In genomic region chr3:66386925-66387650, GRCh38 we compare ENCODE assay signal across 9 cellular contexts.
A peak's percentile ranks its signal among the peaks of the same experiment; 100 is the strongest.
DNase-seq lines count a peak whose midpoint lies in the region; ATAC-seq and TF ChIP-seq lines count a peak whose summit lies in the region.
"Had no signal": no experiment of that assay in that cellular context is flagged by ENCODE, and none has a peak within 500 bp of the region (broad histone marks: within the 10 kb centered on the region; RNA-seq: fewer than 3 reads in every experiment).

No MANE protein-coding gene starts in this region.

- no peak overlapping the region; the same call in 1 of the 2 replicates for H4K5ac ChIP-seq in IMR-90 (ENCODE audit: low read depth, low read length)

- DNase-seq in IMR-90 = peak; percentile 53
- DNase-seq in naive B cell = peak; percentile 60
- no peak for DNase-seq in mammary epithelial cell
- DNase-seq in posterior vena cava (ENCODE audit: low spot score) = no peak
- DNase-seq in NCI-H1417 (lab: John Stamatoyannopoulos, UW) = no peak
- no peak for DNase-seq in left ventricle myocardium inferior
- DNase-seq: activated CD8-positive, alpha-beta T cell treated with anti-CD3 and anti-CD28 coated beads, Interleukin-2, amount 10 ng/mL, durations not matched to agents 7 days and 5 days had no signal

- H3K27ac Mint-ChIP-seq in naive B cell = peak overlapping the region; percentile 86 to 98 (median 95)

- H3K9ac ChIP-seq in IMR-90 (ENCODE audit: low read depth, low read length) = no peak overlapping the region
- H3K9ac ChIP-seq in mammary epithelial cell (ENCODE audit: insufficient read depth, low read length) = no peak overlapping the region

- no peak for TF ChIP-seq POLR2A in IMR-90 (IDR thresholded peaks at IDR 0.05; ENCODE audit: low read depth, low read length)

- H4K20me1 ChIP-seq in IMR-90 (ENCODE audit: insufficient read depth, low read length) (peaks cover 6% of the 10 kb centered on the region; the same call in 1 of the 2 replicates), mammary epithelial cell (ENCODE audit: insufficient read depth, low read length) (no peaks in the 10 kb centered on the region)

- TF ChIP-seq RAD21 in IMR-90 (IDR thresholded peaks at IDR 0.05; ENCODE audit: low read length) = no peak

- ATAC-seq in GM18520 (IDR thresholded peaks at IDR 0.05; ENCODE audit: unreplicated experiment) (peak; percentile 53), GM21825 (IDR thresholded peaks at IDR 0.05; ENCODE audit: unreplicated experiment) (peak; percentile 46), IMR-90 (ENCODE audit: low read depth) (peak; percentile 88), naive B cell (ENCODE audit: low read depth in 2 of 2) (peak; percentile 74 to 78)
- ATAC-seq: activated CD8-positive, alpha-beta T cell treated with anti-CD3 and anti-CD28 coated beads, Interleukin-2, amount 10 ng/mL, durations not matched to agents 7 days and 5 days had no signal

- no peaks in the 10 kb centered on the region for H3K27me3 Mint-ChIP-seq in naive B cell

- H3K79me1 ChIP-seq in IMR-90 (ENCODE audit: low read depth in 1 of 2, low read length in 2 of 2) = peaks cover 0 to 15% of the 10 kb centered on the region in 2 experiments; a peak in 2 of 4 replicates

- no peak overlapping the region for H3K56ac ChIP-seq in IMR-90 (ENCODE audit: extremely low read depth, insufficient read depth, low read length)

- H3K9me3 ChIP-seq in IMR-90 (ENCODE audit: control insufficient read depth, insufficient read depth, low read length) = peaks cover 3% of the 10 kb centered on the region; the same call in 1 of the 2 replicates
- no peaks in the 10 kb centered on the region for H3K9me3 ChIP-seq in mammary epithelial cell (replicated peaks; ENCODE audit: insufficient read depth, low read length)
- H3K9me3 ChIP-seq in left ventricle myocardium inferior (replicated peaks) = no peaks in the 10 kb centered on the region

- H2AK5ac ChIP-seq in IMR-90 (ENCODE audit: low read depth, low read length) = peak overlapping the region; percentile 5; the same call in 1 of the 2 replicates

- H3K27me3 ChIP-seq in IMR-90 (ENCODE audit: control insufficient read depth, insufficient read depth, low read length) = no peaks in the 10 kb centered on the region
- no peaks in the 10 kb centered on the region for H3K27me3 ChIP-seq in mammary epithelial cell (ENCODE audit: insufficient read depth, low read length)
- H3K27me3 ChIP-seq in left ventricle myocardium inferior (ENCODE audit: low read depth) = no peaks in the 10 kb centered on the region

- peaks cover 45 to 61% (median 46%) of the 10 kb centered on the region in 3 donors for H3K4me1 Mint-ChIP-seq in naive B cell

- H3K4me2 ChIP-seq in IMR-90 (ENCODE audit: low read depth, low read length) = 0 out of 2 replicates have a peak overlapping the region, but pooled peaks have one; percentile 7
- H3K4me2 ChIP-seq in mammary epithelial cell (ENCODE audit: insufficient read depth, low read depth, low read length) = no peak overlapping the region

- H3K18ac ChIP-seq in IMR-90 (ENCODE audit: low read depth, low read length) = peak overlapping the region; percentile 23

- H3K9me3 Mint-ChIP-seq in naive B cell = peaks cover 0 to 6% (median 1%) of the 10 kb centered on the region in 7 donors

- no peak overlapping the region for H2AK9ac ChIP-seq in IMR-90 (replicated peaks; ENCODE audit: low read depth, low read length, poor library complexity)

- TF ChIP-seq CTCF in IMR-90 (conservative IDR thresholded peaks at IDR 0.05; ENCODE audit: low read depth, low read length) (no peak), mammary epithelial cell (conservative IDR thresholded peaks at IDR 0.05 in 1 of 2, IDR thresholded peaks at IDR 0.05 in 1 of 2; ENCODE audit: extremely low read depth in 1 of 2, insufficient read depth in 1 of 2, low read depth in 1 of 2, low read length in 2 of 2) (no peak), left ventricle myocardium inferior (IDR thresholded peaks at IDR 0.05; ENCODE audit: borderline replicate concordance) (no peak)

- H2BK5ac ChIP-seq in IMR-90 (ENCODE audit: low read depth, low read length, poor library complexity, severe bottlenecking) = no peak overlapping the region

- in situ Hi-C loops in IMR-90 (cut with MboI; ENCODE audit: low sequenced_read_pairs) (no loop called here), mammary epithelial cell (cut with MboI; ENCODE audit: low sequenced_read_pairs in 2 of 2) (loop anchor here in 1 of 2 donors (25.0 kb wide), 1 partner anchor 100 kb away; no protein-coding TSS in a partner anchor)

- H4K91ac ChIP-seq in IMR-90 (ENCODE audit: insufficient read depth, low read depth, low read length) = no peak overlapping the region

- intact Hi-C loops in IMR-90 (cut with micrococcal nuclease) = no loop called here
- intact Hi-C loops in mammary epithelial cell (cut with micrococcal nuclease) = no loop called here
- intact Hi-C loops in posterior vena cava (cut with DNase I) = loop anchor here in 1 of 2 donors (10.0 kb wide), 1 partner anchor 92 kb away; no protein-coding TSS in a partner anchor
- intact Hi-C loops in left ventricle myocardium inferior (cut with micrococcal nuclease) = no loop called here

- no peak overlapping the region; the same call in 1 of the 2 replicates for H3K4ac ChIP-seq in IMR-90 (ENCODE audit: low read depth, low read length)

- H2BK20ac ChIP-seq in IMR-90 (ENCODE audit: low read depth, low read length) = no peak overlapping the region

- H3K14ac ChIP-seq in IMR-90 (replicated peaks; ENCODE audit: low read depth, low read length) = 0 out of 2 replicates have a peak overlapping the region, but pooled peaks have one; percentile 22

- H2BK120ac ChIP-seq in IMR-90 (ENCODE audit: low read depth, low read length) = no peak overlapping the region

- no peak overlapping the region for H2BK15ac ChIP-seq in IMR-90 (ENCODE audit: low read depth, low read length)

- dilution Hi-C loops in IMR-90 (cut with HindIII; ENCODE audit: low sequenced_read_pairs, unreplicated experiment) = no loop called here
- dilution Hi-C loops in mammary epithelial cell (cut with HindIII; ENCODE audit: low sequenced_read_pairs) = no loop called here

- CTCF ChIA-PET in IMR-90 (lab: Yijun Ruan, JAX) = interaction anchor here (0.6 to 1.2 kb wide), 4 partner anchors 9 to 152 kb away, joined by 3 to 5 read pairs (median 4); no protein-coding TSS in a partner anchor
- CTCF ChIA-PET in mammary epithelial cell (lab: Charles Lee; ENCODE audit: low non-redundant PET) = no interaction called here

- BruUV-seq in IMR-90 (replicated peaks; lab: Mats Ljungman, UMichigan) = no TSS peak
- BruUV-seq in mammary epithelial cell (replicated peaks; lab: Mats Ljungman, UMichigan) = no TSS peak

- no peaks in the 10 kb centered on the region for H3K79me2 ChIP-seq in mammary epithelial cell (ENCODE audit: insufficient read depth, low read length)

- no peak overlapping the region for H4K8ac ChIP-seq in IMR-90 (ENCODE audit: low read depth in 2 of 2, low read length in 2 of 2)

- H3K4me1 ChIP-seq in IMR-90 (ENCODE audit: control insufficient read depth, insufficient read depth, low read length) (peaks cover 6% of the 10 kb centered on the region), mammary epithelial cell (ENCODE audit: insufficient read depth, low read length) (no peaks in the 10 kb centered on the region), left ventricle myocardium inferior (peaks cover 7% of the 10 kb centered on the region)

- peak overlapping the region; percentile 6 to 87 (median 71) for H3K4me3 Mint-ChIP-seq in naive B cell
- H3K4me3 Mint-ChIP-seq: activated CD8-positive, alpha-beta T cell treated with anti-CD3 and anti-CD28 coated beads, Interleukin-2, amount 10 ng/mL, durations not matched to agents 7 days and 5 days had no signal

- peaks cover 28 to 34% of the 10 kb centered on the region in 2 donors for H3K36me3 Mint-ChIP-seq in naive B cell

- no peak overlapping the region for H3K23ac ChIP-seq in IMR-90 (ENCODE audit: low read depth, low read length)

- H3K27ac ChIP-seq in IMR-90 (ENCODE audit: insufficient read depth, low read length) (peak overlapping the region; percentile 6; the same call in 1 of the 2 replicates), mammary epithelial cell (ENCODE audit: insufficient read depth, low read depth, low read length) (no peak overlapping the region), left ventricle myocardium inferior (replicated peaks) (no peak overlapping the region)

- peaks cover 5% of the 10 kb centered on the region; the same call in 1 of the 2 replicates for H3K9me1 ChIP-seq in IMR-90 (ENCODE audit: insufficient read depth, low read length)

- peaks cover 44% of the 10 kb centered on the region for H3K36me3 ChIP-seq in IMR-90 (ENCODE audit: control insufficient read depth, insufficient read depth, low read length)
- H3K36me3 ChIP-seq in mammary epithelial cell (ENCODE audit: insufficient read depth, low read length) = peaks cover 4% of the 10 kb centered on the region
- peaks cover 68% of the 10 kb centered on the region for H3K36me3 ChIP-seq in left ventricle myocardium inferior

- H2AFZ ChIP-seq in IMR-90 (replicated peaks; ENCODE audit: low read length, poor library complexity) (no peak overlapping the region), mammary epithelial cell (ENCODE audit: low read depth, low read length) (no peak overlapping the region)

- no CpG with 5 or more reads among the region's 7 CpGs for WGBS in IMR-90 (ENCODE audit: extremely low coverage in 2 of 2, insufficient read length in 1 of 2), 2 experiments
- 91% methylated on average over 6 of the region's 7 CpGs for WGBS in mammary epithelial cell (ENCODE audit: low coverage, missing lambda C conversion rate)

- POLR2A ChIA-PET in IMR-90 (lab: Charles Lee; ENCODE audit: unreplicated experiment) = no interaction called here

- H3K4me3 ChIP-seq in IMR-90 (ENCODE audit: insufficient read depth, low read depth, low read length) (no peak overlapping the region), mammary epithelial cell (replicated peaks in 1 of 3; ENCODE audit: insufficient read depth in 1 of 3, low read depth in 2 of 3, low read length in 3 of 3) (no peak overlapping the region), left ventricle myocardium inferior (no peak overlapping the region)

TF ChIP-seq in IMR-90, 13 proteins besides CTCF, POLR2A, EP300 and RAD21 (continues in another document):
- TF ChIP-seq, protein P1, sequence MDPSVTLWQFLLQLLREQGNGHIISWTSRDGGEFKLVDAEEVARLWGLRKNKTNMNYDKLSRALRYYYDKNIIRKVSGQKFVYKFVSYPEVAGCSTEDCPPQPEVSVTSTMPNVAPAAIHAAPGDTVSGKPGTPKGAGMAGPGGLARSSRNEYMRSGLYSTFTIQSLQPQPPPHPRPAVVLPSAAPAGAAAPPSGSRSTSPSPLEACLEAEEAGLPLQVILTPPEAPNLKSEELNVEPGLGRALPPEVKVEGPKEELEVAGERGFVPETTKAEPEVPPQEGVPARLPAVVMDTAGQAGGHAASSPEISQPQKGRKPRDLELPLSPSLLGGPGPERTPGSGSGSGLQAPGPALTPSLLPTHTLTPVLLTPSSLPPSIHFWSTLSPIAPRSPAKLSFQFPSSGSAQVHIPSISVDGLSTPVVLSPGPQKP (IDR thresholded peaks at IDR 0.05; ENCODE audit: borderline replicate concordance, low read depth, low read length) = no peak
- no peak for TF ChIP-seq MAFK (IDR thresholded peaks at IDR 0.05; ENCODE audit: low read depth, low read length)
- TF ChIP-seq RCOR1 (IDR thresholded peaks at IDR 0.05; ENCODE audit: insufficient replicate concordance, low read length) = no peak

Comparison
In these comparisons a context has a peak if more than half of its experiments do, and no peak if none do; other contexts are left out.
1. DNase-seq: peak in IMR-90 (single experiment) and naive B cell (single experiment); none in mammary epithelial cell (single experiment), posterior vena cava (single experiment), NCI-H1417 (0 of 3) and left ventricle myocardium inferior (single experiment).
2. Peak in every context shown above with its lines, with median percentiles within 50 percentile points of each other: ATAC-seq.